In the genomic region with DNA sequence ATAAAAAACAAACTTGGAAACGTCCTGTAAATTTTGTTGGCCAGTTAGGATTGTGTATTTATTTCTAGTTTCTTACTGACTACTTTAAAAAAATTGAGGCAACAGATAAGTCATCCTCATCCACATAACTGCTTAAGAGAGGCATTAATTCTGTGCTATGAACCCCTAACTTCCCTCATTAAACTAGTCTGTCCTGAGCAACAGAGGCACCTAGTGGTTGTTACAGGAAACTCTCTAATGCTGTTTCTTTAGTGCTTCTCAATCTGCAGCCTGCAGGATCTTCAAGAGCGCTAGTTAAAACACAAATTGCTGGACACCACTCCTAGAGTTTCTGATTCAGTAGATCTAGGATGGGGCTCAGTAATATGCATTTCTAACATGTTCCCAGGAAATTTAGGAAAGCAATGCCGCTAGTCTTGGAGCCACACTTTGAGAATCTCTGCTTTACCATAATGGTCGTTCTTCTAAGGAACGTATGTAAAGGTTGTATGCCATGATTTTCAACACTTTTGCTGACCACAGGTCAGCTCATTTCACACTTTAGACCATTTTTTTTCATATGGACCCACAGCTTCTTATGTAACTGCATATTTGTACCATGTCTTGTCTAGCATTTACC, we compare ENCODE assay signal across 8 cellular contexts.
DNase-seq lines count a peak whose midpoint lies in the region; ATAC-seq and TF ChIP-seq lines count a peak whose summit lies in the region.

No MANE protein-coding gene starts in this region.

- H3K36me3 ChIP-seq in vagina (no peaks in the 10 kb centered on the region), Peyer's patch (no peaks in the 10 kb centered on the region)

- H3K9me3 ChIP-seq in vagina, result no peaks in the 10 kb centered on the region
- H3K9me3 ChIP-seq in Peyer's patch, result no peaks in the 10 kb centered on the region

- H3K4me3 ChIP-seq in vagina, result no peak overlapping the region
- H3K4me3 ChIP-seq in Peyer's patch, result no peak overlapping the region

- no peaks in the 10 kb centered on the region for H3K27me3 ChIP-seq in vagina
- H3K27me3 ChIP-seq in Peyer's patch, result no peaks in the 10 kb centered on the region

- TF ChIP-seq CTCF in vagina (IDR thresholded peaks at IDR 0.05) (peak in 2 of 3 experiments; percentile 27 to 54), Peyer's patch (IDR thresholded peaks at IDR 0.05) (peak in 3 of 6 experiments; percentile 18 to 31 (median 30))

- DNase-seq in AG08395 (ENCODE audit: low spot score) (peak; percentile 19), NCI-H524 (lab: John Stamatoyannopoulos, UW) (peak; percentile 25 to 68), vagina (ENCODE audit: extremely low spot score in 2 of 2) (no peak), Peyer's patch (no peak), AG08396 (ENCODE audit: low spot score) (no peak)

- no peaks in the 10 kb centered on the region for H3K4me1 ChIP-seq in vagina
- no peaks in the 10 kb centered on the region for H3K4me1 ChIP-seq in Peyer's patch

- intact Hi-C loops in vagina (cut with DNase I), result no loop called here

- H3K27ac ChIP-seq in vagina (no peak overlapping the region), Peyer's patch (no peak overlapping the region)

- ATAC-seq in GM18520 (IDR thresholded peaks at IDR 0.05; ENCODE audit: unreplicated experiment) (peak; percentile 58), HG03066 (IDR thresholded peaks at IDR 0.05; ENCODE audit: low read depth, unreplicated experiment) (peak; percentile 93), esophagus mucosa (peak; percentile 71)

- TF ChIP-seq POLR2A in vagina (IDR thresholded peaks at IDR 0.05) (no peak), Peyer's patch (IDR thresholded peaks at IDR 0.05) (no peak)

Comparison
In these comparisons a context has a peak if more than half of its experiments do, and no peak if none do; other contexts are left out.
1. DNase-seq: peak in AG08395 (single experiment) and NCI-H524 (2 of 2); none in vagina (0 of 2), Peyer's patch (0 of 3) and AG08396 (single experiment).
2. Peak in every context shown above with its lines, with median percentiles within 50 percentile points of each other: ATAC-seq.